Comparison of ENCODE assay signal across 8 cellular contexts in genomic region chr1:108559215-108560142, GRCh38. TPM values are rescaled to one million over a fixed set of nuclear protein-coding genes. Genes with fewer than 3 reads are reported as not detected.
DNase-seq lines count a peak whose midpoint lies in the region; ATAC-seq and TF ChIP-seq lines count a peak whose summit lies in the region.

Gene EEIG2, plus strand, starts transcription at chr1:108560100. Its CDS starts 329 bp downstream, at chr1:108560429.

- DNase-seq in AG09319 (ENCODE audit: extremely low read depth, low read depth) (peak; percentile 49), NCI-H2196 treated with DMSO at 0.1 percent for 48 hours (lab: John Stamatoyannopoulos, UW; ENCODE audit: unreplicated experiment) (peak; percentile 68), activated B cell treated with CpG ODN at 0.5 μM for 24 hours (peak; percentile 90), caudate nucleus (lab: John Stamatoyannopoulos, UW) (peak in 55 of 61 donors; percentile 8 to 85 (median 64)), kidney glomerular epithelial cell (lab: John Stamatoyannopoulos, UW) (peak; percentile 69)
- peak; percentile 91 for DNase-seq in stimulated activated CD4-positive, alpha-beta T cell treated with anti-CD3 and anti-CD28 coated beads, Interleukin-15, amount 100 ng/mL, for 24 hours

- H3K9me3 Mint-ChIP-seq in activated B cell treated with CpG ODN at 0.5 μM for 24 hours = no peaks in the 10 kb centered on the region

- TF ChIP-seq CTCF in AG09319 (IDR thresholded peaks at IDR 0.05; ENCODE audit: low read depth, low read length) (peak; percentile 36), activated B cell treated with CpG ODN at 0.5 μM for 24 hours (IDR thresholded peaks at IDR 0.05) (no peak)

- peaks cover 24% of the 10 kb centered on the region for H3K4me1 Mint-ChIP-seq in activated B cell treated with CpG ODN at 0.5 μM for 24 hours

- CTCF ChIA-PET in activated B cell treated with CpG ODN at 0.5 μM for 24 hours (lab: Charles Lee) = interaction anchor here (0.7 to 7.2 kb wide), 11 partner anchors 9 to 777 kb away, joined by 3 to 237 read pairs (median 8); partner anchors contain the start of genes HENMT1 and PRPF38B

- no peaks in the 10 kb centered on the region for H3K27me3 Mint-ChIP-seq in activated B cell treated with CpG ODN at 0.5 μM for 24 hours

- intact Hi-C loops in activated B cell treated with CpG ODN at 0.5 μM for 24 hours (cut with micrococcal nuclease) = loop anchor here (1.0 to 10.0 kb wide), 12 partner anchors 8 to 1105 kb away; partner anchors contain the start of genes CLCC1, GPSM2, HENMT1 and PRPF38B

- POLR2A ChIA-PET in activated B cell treated with CpG ODN at 0.5 μM for 24 hours (lab: Charles Lee) = interaction anchor here (0.6 to 5.5 kb wide), 12 partner anchors 8 to 777 kb away, joined by 3 to 38 read pairs (median 4); partner anchors contain the start of genes HENMT1, PRPF38B and SLC25A24

- peak; percentile 71 for ATAC-seq in GM18873 (IDR thresholded peaks at IDR 0.05; ENCODE audit: low FRiP score, unreplicated experiment)
- ATAC-seq in HG03108 (IDR thresholded peaks at IDR 0.05; ENCODE audit: unreplicated experiment) = peak; percentile 73
- peak; percentile 88 for ATAC-seq in activated B cell treated with CpG ODN at 0.5 μM for 24 hours (ENCODE audit: low read depth)

- peak within 1 kb of the TSS; percentile 93 for H3K4me3 Mint-ChIP-seq in activated B cell treated with CpG ODN at 0.5 μM for 24 hours

- peaks cover 1% of the 10 kb centered on the region for H3K36me3 Mint-ChIP-seq in activated B cell treated with CpG ODN at 0.5 μM for 24 hours (ENCODE audit: low read depth)

- peak within 1 kb of the TSS; percentile 90 for H3K27ac Mint-ChIP-seq in activated B cell treated with CpG ODN at 0.5 μM for 24 hours

- H3K27ac ChIP-seq in caudate nucleus (ENCODE audit: low read depth, low read length) = peak within 1 kb of the TSS; percentile 29

RNA-seq across cellular contexts. Expression of gene EEIG2, which starts in this region (rescaled TPM):
- 7.0 and 7.1 TPM in 2 replicates for total RNA-seq in activated B cell treated with CpG ODN at 0.5 μM for 24 hours

Comparison
In these comparisons a context has a peak if more than half of its experiments do, and no peak if none do; other contexts are left out.
1. Peak in every context shown above with its lines: DNase-seq, ATAC-seq and H3K27ac ChIP-seq.